ENCODE assay signal across 9 cellular contexts in the genomic region with DNA sequence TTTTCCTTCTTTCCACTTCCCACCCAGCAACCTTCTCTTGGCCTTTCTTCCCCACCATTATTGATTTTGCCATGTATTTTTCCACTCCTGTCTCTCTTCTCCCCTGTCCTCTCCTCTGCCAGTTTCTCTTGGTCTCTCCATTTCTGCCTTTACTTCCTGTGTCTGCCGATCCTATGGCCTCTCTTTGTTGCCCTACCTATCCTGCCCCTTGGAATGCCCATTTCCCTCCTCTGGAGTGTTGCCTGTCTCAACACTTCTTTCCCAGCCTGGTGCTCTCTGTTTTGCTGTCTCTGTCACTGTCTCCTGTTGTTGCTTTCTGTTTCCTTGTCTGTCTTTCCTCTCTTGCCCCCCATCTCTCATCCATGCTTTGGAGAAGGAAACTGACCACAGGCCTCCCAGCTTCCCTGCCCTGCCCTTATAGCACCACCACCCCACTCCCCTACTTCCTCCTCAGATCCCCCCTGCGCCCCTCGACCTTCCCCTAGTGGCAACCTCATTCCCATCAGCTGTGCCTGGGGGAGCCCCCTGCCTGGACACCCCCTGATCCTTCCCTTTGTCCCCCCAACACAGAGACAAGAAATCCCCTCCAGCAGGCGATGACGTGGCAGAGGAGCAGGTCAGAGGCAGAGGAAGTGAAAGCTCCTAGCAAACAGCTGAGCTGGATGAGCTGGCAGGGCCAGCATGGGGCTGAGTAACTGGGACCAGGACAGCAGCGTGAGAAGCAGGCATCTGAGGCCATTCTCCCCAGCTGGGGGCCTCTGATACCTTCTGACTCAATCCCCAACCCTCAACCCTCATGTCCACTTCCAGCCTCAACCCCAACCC. TPM values are rescaled to one million over a fixed set of nuclear protein-coding genes. Genes with fewer than 3 reads are reported as not detected.
A peak's percentile ranks its signal among the peaks of the same experiment; 100 is the strongest.
DNase-seq lines count a peak whose midpoint lies in the region; ATAC-seq and TF ChIP-seq lines count a peak whose summit lies in the region.
"Had no signal": no experiment of that assay in that cellular context is flagged by ENCODE, and none has a peak within 500 bp of the region (broad histone marks: within the 10 kb centered on the region; RNA-seq: fewer than 3 reads in every experiment).

No MANE protein-coding gene starts in this region.

- no peaks in the 10 kb centered on the region for H3K36me3 Mint-ChIP-seq in activated naive CD8-positive, alpha-beta T cell treated with anti-CD3 and anti-CD28 coated beads for 36 hours

- H3K27ac ChIP-seq in left lung = peak overlapping the region in 1 of 2 donors; percentile 41

- H3K9me3 ChIP-seq in left lung = no peaks in the 10 kb centered on the region
- H3K9me3 ChIP-seq in BE2C = no peaks in the 10 kb centered on the region

- H3K4me1 Mint-ChIP-seq in activated naive CD8-positive, alpha-beta T cell treated with anti-CD3 and anti-CD28 coated beads for 36 hours = peaks cover 8% of the 10 kb centered on the region

- ATAC-seq in GM21381 (IDR thresholded peaks at IDR 0.05; ENCODE audit: unreplicated experiment) = peak; percentile 86
- ATAC-seq in left lung = peak; percentile 83
- ATAC-seq in GM19455 (IDR thresholded peaks at IDR 0.05; ENCODE audit: unreplicated experiment) = no peak

- H3K4me3 ChIP-seq in left lung (no peak overlapping the region), BE2C (ENCODE audit: low read depth, low read length) (no peak overlapping the region)

- no peak for TF ChIP-seq CTCF in left lung (IDR thresholded peaks at IDR 0.05)
- TF ChIP-seq CTCF in BE2C (IDR thresholded peaks at IDR 0.05; ENCODE audit: low read depth, low read length) = no peak

- H3K27ac Mint-ChIP-seq in activated naive CD8-positive, alpha-beta T cell treated with anti-CD3 and anti-CD28 coated beads for 36 hours = no peak overlapping the region

- peaks cover 0 to 12% of the 10 kb centered on the region in 2 donors for H3K4me1 ChIP-seq in left lung
- no peaks in the 10 kb centered on the region for H3K4me1 ChIP-seq in BE2C

- peaks cover 47% of the 10 kb centered on the region for H3K27me3 Mint-ChIP-seq in activated naive CD8-positive, alpha-beta T cell treated with anti-CD3 and anti-CD28 coated beads for 36 hours

- H3K27me3 ChIP-seq in left lung (peaks cover 0 to 40% of the 10 kb centered on the region in 2 donors), BE2C (no peaks in the 10 kb centered on the region; the same call in 1 of the 2 replicates)

- H3K36me3 ChIP-seq in left lung (no peaks in the 10 kb centered on the region), BE2C (no peaks in the 10 kb centered on the region)

- DNase-seq in GM03348 (ENCODE audit: low spot score) (peak; percentile 89), HK-2 (ENCODE audit: unreplicated experiment) (peak; percentile 50), left lung (peak in 1 of 2 donors; percentile 72), DMS114 treated with DMSO at 0.1 percent for 48 hours (lab: John Stamatoyannopoulos, UW; ENCODE audit: unreplicated experiment) (no peak), BE2C (no peak)
- peak; percentile 33 for DNase-seq in activated naive CD8-positive, alpha-beta T cell treated with anti-CD3 and anti-CD28 coated beads for 36 hours

- H3K4me3 Mint-ChIP-seq in activated naive CD8-positive, alpha-beta T cell treated with anti-CD3 and anti-CD28 coated beads for 36 hours = no peak overlapping the region

- no peaks in the 10 kb centered on the region for H3K9me3 Mint-ChIP-seq in activated naive CD8-positive, alpha-beta T cell treated with anti-CD3 and anti-CD28 coated beads for 36 hours

- intact Hi-C loops in left lung (cut with DNase I) = no loop called here

RNA-seq across cellular contexts. Expression of a gene that starts 6.6 kb away (rescaled TPM):
- total RNA-seq in activated naive CD8-positive, alpha-beta T cell treated with anti-CD3 and anti-CD28 coated beads for 36 hours = not detected
- total RNA-seq in left lung = not detected
- polyA plus RNA-seq in BE2C (2012; ENCODE audit: insufficient read depth, insufficient read length, low read depth) = not detected
- total RNA-seq: T-helper 1 cell treated with Interleukin-12 subunit alpha and Interleukin-12 subunit beta and Interleukin-4 antibody, amounts not matched to agents 30 ng/mL and 1 ng/mL, for 36 hours had no signal

RNA-seq across cellular contexts. Expression of a gene that starts 32.0 kb away (rescaled TPM):
- total RNA-seq in activated naive CD8-positive, alpha-beta T cell treated with anti-CD3 and anti-CD28 coated beads for 36 hours = 10 to 100 TPM; 23.1 to 23.5 TPM
- total RNA-seq in left lung = 10 to 100 TPM; 23.3 to 26.3 TPM
- 32.5 TPM for polyA plus RNA-seq in BE2C (2012; ENCODE audit: insufficient read depth, insufficient read length, low read depth)

Comparison
In these comparisons a context has a peak if more than half of its experiments do, and no peak if none do; other contexts are left out.
1. DNase-seq: peak in GM03348 (single experiment), HK-2 (single experiment) and activated naive CD8-positive, alpha-beta T cell treated with anti-CD3 and anti-CD28 coated beads for 36 hours (single experiment); none in DMS114 treated with DMSO at 0.1 percent for 48 hours (single experiment) and BE2C (single experiment).